Comparison of ENCODE assay signal across 12 cellular contexts in the genomic region with DNA sequence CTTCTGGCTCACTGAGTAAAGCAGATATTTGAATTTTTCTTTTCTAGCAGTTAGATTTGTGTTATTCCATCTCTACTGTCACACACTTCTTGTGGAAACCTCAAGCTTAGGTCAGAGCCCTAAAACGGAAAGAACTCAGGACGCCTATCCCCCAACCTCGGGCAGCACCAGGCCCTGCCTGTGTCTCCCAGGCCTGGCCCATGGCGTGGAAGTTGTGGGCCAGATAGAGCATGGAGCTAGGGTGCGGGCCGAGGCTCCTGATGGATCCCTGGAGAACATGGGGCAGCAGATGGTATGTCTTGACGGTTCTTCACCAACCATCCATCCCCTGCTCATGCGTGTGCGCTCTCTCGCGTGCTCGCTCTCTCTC. TPM values are rescaled to one million over a fixed set of nuclear protein-coding genes. Genes with fewer than 3 reads are reported as not detected.
DNase-seq lines count a peak whose midpoint lies in the region; ATAC-seq and TF ChIP-seq lines count a peak whose summit lies in the region.
"Had no signal": no experiment of that assay in that cellular context is flagged by ENCODE, and none has a peak within 500 bp of the region (broad histone marks: within the 10 kb centered on the region; RNA-seq: fewer than 3 reads in every experiment).

No MANE protein-coding gene starts in this region.

- TF ChIP-seq CTCF in RWPE2 (IDR thresholded peaks at IDR 0.05; ENCODE audit: poor library complexity, severe bottlenecking) (peak; percentile 59), natural killer cell (IDR thresholded peaks at IDR 0.05) (peak; percentile 29)

- CTCF ChIA-PET in CD4-positive, alpha-beta memory T cell (lab: Charles Lee; ENCODE audit: partially characterized antibody): interaction anchor here (0.7 to 5.2 kb wide), 15 partner anchors 9 to 171 kb away, joined by 3 to 57 read pairs (median 4); a partner anchor contains a TSS

- H3K4me3 Mint-ChIP-seq in T-helper 2 cell treated with Interferon-gamma antibody and Interleukin-4, amounts not matched to agents 5 μg/mL and 100 μg/mL, for 36 hours: no peak overlapping the region
- no peak overlapping the region for H3K4me3 Mint-ChIP-seq in CD4-positive, alpha-beta memory T cell
- H3K4me3 Mint-ChIP-seq in natural killer cell: no peak overlapping the region

- no peak overlapping the region for H3K4me3 ChIP-seq in CD4-positive, alpha-beta memory T cell (ENCODE audit: low read length in 2 of 2)
- H3K4me3 ChIP-seq in RWPE2 (ENCODE audit: severe bottlenecking): no peak overlapping the region
- H3K4me3 ChIP-seq: body of pancreas, esophagus muscularis mucosa, lung had no signal

- intact Hi-C loops in CD4-positive, alpha-beta memory T cell (cut with micrococcal nuclease): loop anchor here (1.0 kb wide), 1 partner anchor 170 kb away; no protein-coding TSS in a partner anchor
- intact Hi-C loops in natural killer cell (cut with micrococcal nuclease): no loop called here

- ATAC-seq in RWPE2 (ENCODE audit: low read depth): no peak
- peak in 2 of 3 donors; percentile 9 to 14 for ATAC-seq in natural killer cell

- DNase-seq in T-helper 2 cell treated with Interferon-gamma antibody and Interleukin-4, amounts not matched to agents 5 μg/mL and 100 μg/mL, for 36 hours (ENCODE audit: low spot score): no peak
- no peak for DNase-seq in T-helper 2 cell
- no peak for DNase-seq in CD4-positive, alpha-beta memory T cell
- no peak for DNase-seq in RWPE2 (ENCODE audit: low spot score)
- no peak for DNase-seq in natural killer cell
- no peak for DNase-seq in cerebellum (ENCODE audit: low spot score)
- DNase-seq in DMS 273 treated with DMSO at 0.1 percent for 48 hours (lab: John Stamatoyannopoulos, UW): no peak
- no peak for DNase-seq in Kasumi-1 (lab: John Stamatoyannopoulos, UW)
- DNase-seq: MM.1S had no signal

- H3K27me3 Mint-ChIP-seq in T-helper 2 cell treated with Interferon-gamma antibody and Interleukin-4, amounts not matched to agents 5 μg/mL and 100 μg/mL, for 36 hours (ENCODE audit: low read depth): no peaks in the 10 kb centered on the region
- no peaks in the 10 kb centered on the region for H3K27me3 Mint-ChIP-seq in CD4-positive, alpha-beta memory T cell
- no peaks in the 10 kb centered on the region for H3K27me3 Mint-ChIP-seq in natural killer cell (ENCODE audit: low read depth in 2 of 2)

- H3K4me1 Mint-ChIP-seq in T-helper 2 cell treated with Interferon-gamma antibody and Interleukin-4, amounts not matched to agents 5 μg/mL and 100 μg/mL, for 36 hours (ENCODE audit: low read depth): peaks cover 15% of the 10 kb centered on the region
- peaks cover 12 to 32% (median 26%) of the 10 kb centered on the region in 4 donors for H3K4me1 Mint-ChIP-seq in CD4-positive, alpha-beta memory T cell
- no peaks in the 10 kb centered on the region for H3K4me1 Mint-ChIP-seq in natural killer cell

- no peak overlapping the region for H3K27ac ChIP-seq in CD4-positive, alpha-beta memory T cell (ENCODE audit: low read depth, low read length)
- H3K27ac ChIP-seq in RWPE2 (ENCODE audit: poor library complexity, severe bottlenecking): peak overlapping the region; percentile 63
- H3K27ac ChIP-seq: esophagus muscularis mucosa had no signal

- POLR2A ChIA-PET in CD4-positive, alpha-beta memory T cell (lab: Charles Lee; ENCODE audit: partially characterized antibody): interaction anchor here (1.2 to 2.0 kb wide), 3 partner anchors 9 to 16 kb away, joined by 3 to 14 read pairs (median 4); no protein-coding TSS in a partner anchor

- peaks cover 53% of the 10 kb centered on the region for H3K36me3 Mint-ChIP-seq in T-helper 2 cell treated with Interferon-gamma antibody and Interleukin-4, amounts not matched to agents 5 μg/mL and 100 μg/mL, for 36 hours (ENCODE audit: low read depth)
- peaks cover 28 to 52% of the 10 kb centered on the region in 2 donors for H3K36me3 Mint-ChIP-seq in CD4-positive, alpha-beta memory T cell
- H3K36me3 Mint-ChIP-seq in natural killer cell: no peaks in the 10 kb centered on the region

- H3K27me3 ChIP-seq in CD4-positive, alpha-beta memory T cell (ENCODE audit: insufficient read depth, low read length): no peaks in the 10 kb centered on the region
- H3K27me3 ChIP-seq in RWPE2 (ENCODE audit: insufficient read depth, poor library complexity, severe bottlenecking): no peaks in the 10 kb centered on the region
- H3K27me3 ChIP-seq: body of pancreas, esophagus muscularis mucosa had no signal

- H3K9me3 Mint-ChIP-seq in T-helper 2 cell treated with Interferon-gamma antibody and Interleukin-4, amounts not matched to agents 5 μg/mL and 100 μg/mL, for 36 hours: no peaks in the 10 kb centered on the region
- H3K9me3 Mint-ChIP-seq in CD4-positive, alpha-beta memory T cell: no peaks in the 10 kb centered on the region
- H3K9me3 Mint-ChIP-seq in natural killer cell: no peaks in the 10 kb centered on the region

- H3K4me1 ChIP-seq in CD4-positive, alpha-beta memory T cell (ENCODE audit: insufficient read depth, low read length): peaks cover 37% of the 10 kb centered on the region
- H3K4me1 ChIP-seq in RWPE2 (ENCODE audit: insufficient read depth, poor library complexity, severe bottlenecking): peaks cover 17% of the 10 kb centered on the region

- peaks cover 30% of the 10 kb centered on the region for H3K36me3 ChIP-seq in CD4-positive, alpha-beta memory T cell (ENCODE audit: insufficient read depth, low read length)
- no peaks in the 10 kb centered on the region for H3K36me3 ChIP-seq in RWPE2 (ENCODE audit: low read depth)

- no peaks in the 10 kb centered on the region for H3K9me3 ChIP-seq in CD4-positive, alpha-beta memory T cell (ENCODE audit: control insufficient read depth in 1 of 2, low read length in 2 of 2)
- no peaks in the 10 kb centered on the region for H3K9me3 ChIP-seq in RWPE2 (ENCODE audit: severe bottlenecking)
- H3K9me3 ChIP-seq: body of pancreas, esophagus muscularis mucosa had no signal

- peak overlapping the region; percentile 26 for H3K27ac Mint-ChIP-seq in T-helper 2 cell treated with Interferon-gamma antibody and Interleukin-4, amounts not matched to agents 5 μg/mL and 100 μg/mL, for 36 hours
- peak overlapping the region in 6 of 7 donors; percentile 59 to 82 (median 71) for H3K27ac Mint-ChIP-seq in CD4-positive, alpha-beta memory T cell
- no peak overlapping the region for H3K27ac Mint-ChIP-seq in natural killer cell

RNA-seq across cellular contexts. Expression of a gene that starts 20.6 kb away (rescaled TPM):
- 10 to 100 TPM; 48.3 to 57.1 TPM for total RNA-seq in CD4-positive, alpha-beta memory T cell
- 10 to 100 TPM; 35.4 to 66.0 TPM for polyA plus RNA-seq in CD4-positive, alpha-beta memory T cell
- total RNA-seq in natural killer cell (10 to 100 TPM; 34.8 to 39.3 (median 38.2) TPM), cerebellum (9.4 TPM)

Comparison
In these comparisons a context has a peak if more than half of its experiments do, and no peak if none do; other contexts are left out.
1. H3K27ac Mint-ChIP-seq: peak in T-helper 2 cell treated with Interferon-gamma antibody and Interleukin-4, amounts not matched to agents 5 μg/mL and 100 μg/mL, for 36 hours (single experiment) and CD4-positive, alpha-beta memory T cell (6 of 7); none in natural killer cell (0 of 2).